In genomic region chrX:53421772-53422090, GRCh38 we compare ENCODE assay signal across 8 cellular contexts. TPM values are rescaled to one million over a fixed set of nuclear protein-coding genes. Genes with fewer than 3 reads are reported as not detected.
DNase-seq lines count a peak whose midpoint lies in the region; ATAC-seq and TF ChIP-seq lines count a peak whose summit lies in the region.

No MANE protein-coding gene starts in this region.

- DNase-seq in amniotic epithelial cell (ENCODE audit: low read depth), result peak; percentile 34
- no peak for DNase-seq in left lobe of liver (ENCODE audit: low spot score)
- DNase-seq in GM10266 (ENCODE audit: extremely low spot score), result no peak
- no peak for DNase-seq in T1000 (lab: John Stamatoyannopoulos, UW)

- TF ChIP-seq CTCF in C4-2B (conservative IDR thresholded peaks at IDR 0.05) (no peak), GM10266 (IDR thresholded peaks at IDR 0.05; ENCODE audit: control insufficient read depth, insufficient read depth, low read depth, missing control alignments) (no peak)

- peak overlapping the region; percentile 99 for H3K9ac ChIP-seq in HUES6 (ENCODE audit: low read length)

- ATAC-seq in GM19395 (IDR thresholded peaks at IDR 0.05; ENCODE audit: unreplicated experiment), result peak; percentile 15
- peak; percentile 41 for ATAC-seq in left lobe of liver

- H3K27me3 ChIP-seq in HUES6 (ENCODE audit: control insufficient read depth, insufficient read depth, low read length) (no peaks in the 10 kb centered on the region), thymus (ENCODE audit: control insufficient read depth, insufficient read depth) (no peaks in the 10 kb centered on the region)

- H3K9me3 ChIP-seq in HUES6 (ENCODE audit: control insufficient read depth, insufficient read depth, low read depth, low read length) (peaks cover 5% of the 10 kb centered on the region; the same call in 1 of the 2 replicates), thymus (ENCODE audit: control insufficient read depth) (no peaks in the 10 kb centered on the region)

- H3K4me1 ChIP-seq in HUES6 (ENCODE audit: control insufficient read depth, insufficient read depth, low read length) (peaks cover 10% of the 10 kb centered on the region), thymus (ENCODE audit: control insufficient read depth, insufficient read depth, low read length) (peaks cover 11% of the 10 kb centered on the region)

- peak overlapping the region; percentile 94 for H3K27ac ChIP-seq in C4-2B
- peak overlapping the region; percentile 96 for H3K27ac ChIP-seq in HUES6 (ENCODE audit: low read depth, low read length)
- peak overlapping the region; percentile 96 for H3K27ac ChIP-seq in thymus (ENCODE audit: low read depth)

- H3K4me3 ChIP-seq in HUES6 (ENCODE audit: low read depth, low read length) (peak overlapping the region; percentile 87), thymus (ENCODE audit: low read length) (peak overlapping the region; percentile 78)

- H3K36me3 ChIP-seq in HUES6 (ENCODE audit: control insufficient read depth, insufficient read depth, low read length) (no peaks in the 10 kb centered on the region; the same call in 1 of the 2 replicates), thymus (ENCODE audit: control insufficient read depth, insufficient read depth) (no peaks in the 10 kb centered on the region)

- under 1% methylated on average over 15 of the region's 15 CpGs for whole genome bisulfite sequencing in thymus

RNA-seq across cellular contexts. Expression of gene SMC1A, which starts 0.7 kb away (rescaled TPM):
- total RNA-seq in left lobe of liver, result 27.8 TPM
- 9.6 TPM for polyA plus RNA-seq in thymus

RNA-seq across cellular contexts. Expression of gene RIBC1, which starts 0.9 kb away (rescaled TPM):
- total RNA-seq in left lobe of liver, result 0.38 TPM
- polyA plus RNA-seq in thymus, result 1.8 TPM

RNA-seq across cellular contexts. Expression of gene HSD17B10, which starts 12.4 kb away (rescaled TPM):
- 195 TPM for total RNA-seq in left lobe of liver
- polyA plus RNA-seq in thymus, result 51.7 TPM
